1 cellular context compared by ENCODE assay signal in genomic region chr3:134373942-134374790, GRCh38.
A peak's percentile ranks its signal among the peaks of the same experiment; 100 is the strongest.
TF ChIP-seq lines count a peak whose summit lies in the region.

AMOTL2 (minus strand) TSS chr3:134374447; CDS start chr3:134371433, 3,014 bp downstream.

TF ChIP-seq in HEK293, 187 proteins besides CTCF, POLR2A, EP300 and RAD21 (continued from another document):
- TF ChIP-seq ZNF692 (tag by site-specific recombination; IDR thresholded peaks at IDR 0.05) (0 out of 2 replicates have a peak, but pooled peaks have one; percentile 26), ZNF112 (tag by site-specific recombination; IDR thresholded peaks at IDR 0.05) (no peak), ZNF624 (tag by site-specific recombination; IDR thresholded peaks at IDR 0.05) (no peak), ZNF423 (tag by site-specific recombination; IDR thresholded peaks at IDR 0.05) (0 out of 2 replicates have a peak, but pooled peaks have one; percentile 44), PRDM4 (tag by site-specific recombination; IDR thresholded peaks at IDR 0.05) (peak; percentile 100), TCF7L2 (IDR thresholded peaks at IDR 0.05; ENCODE audit: borderline replicate concordance, low read depth, low read length) (peak; percentile 96), GFI1B (tag by site-specific recombination; IDR thresholded peaks at IDR 0.05) (no peak), ZFP37 (tag by site-specific recombination; IDR thresholded peaks at IDR 0.05) (peak; percentile 21; the same call in 1 of the 2 replicates), ZNF629 (tag by site-specific recombination; IDR thresholded peaks at IDR 0.05) (peak; percentile 60), HIC1 (tag by site-specific recombination; IDR thresholded peaks at IDR 0.05) (0 out of 2 replicates have a peak, but pooled peaks have one; percentile 38), KLF16 (tag by site-specific recombination; IDR thresholded peaks at IDR 0.05) (0 out of 2 replicates have a peak, but pooled peaks have one; percentile 33), ZNF610 (tag by site-specific recombination; IDR thresholded peaks at IDR 0.05; ENCODE audit: borderline replicate concordance) (0 out of 2 replicates have a peak, but pooled peaks have one; percentile 9), KLF10 (tag by site-specific recombination; IDR thresholded peaks at IDR 0.05) (peak; percentile 95), ZNF561 (tag by site-specific recombination; IDR thresholded peaks at IDR 0.05; ENCODE audit: borderline replicate concordance) (no peak; the same call in 1 of the 2 replicates), ZNF473 (tag by site-specific recombination; IDR thresholded peaks at IDR 0.05) (no peak), PRDM10 (tag by site-specific recombination; IDR thresholded peaks at IDR 0.05) (no peak), IKZF3 (tag by site-specific recombination; IDR thresholded peaks at IDR 0.05) (peak; percentile 92), ZNF148 (tag by site-specific recombination; IDR thresholded peaks at IDR 0.05; ENCODE audit: borderline replicate concordance) (no peak)
